ENCODE assay signal across 11 cellular contexts in the genomic region with DNA sequence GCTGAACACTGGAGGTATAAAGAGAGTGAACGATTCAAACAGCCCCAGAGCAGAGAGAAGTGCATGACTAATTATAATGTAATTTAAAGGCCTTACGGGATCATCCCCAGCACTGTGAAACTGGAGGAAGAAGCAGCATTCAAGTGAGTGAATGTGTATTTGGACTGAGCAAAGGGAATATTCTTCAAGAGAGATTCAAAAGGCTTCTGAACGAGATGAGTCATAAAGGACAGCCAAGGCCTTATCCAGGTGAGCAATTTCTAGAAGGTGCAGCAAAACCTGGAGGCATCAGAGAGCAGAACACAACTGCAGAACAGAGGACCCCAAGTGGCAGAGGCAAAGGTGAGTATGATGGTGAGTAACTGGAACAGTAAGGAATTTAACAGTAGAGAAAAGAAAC.
A peak's percentile ranks its signal among the peaks of the same experiment; 100 is the strongest.
DNase-seq lines count a peak whose midpoint lies in the region; ATAC-seq and TF ChIP-seq lines count a peak whose summit lies in the region.
"Had no signal": no experiment of that assay in that cellular context is flagged by ENCODE, and none has a peak within 500 bp of the region (broad histone marks: within the 10 kb centered on the region; RNA-seq: fewer than 3 reads in every experiment).

No MANE protein-coding gene starts in this region.

- H3K4me1 Mint-ChIP-seq in glutamatergic neuron (ENCODE audit: low read depth, unreplicated experiment), result peaks cover 5% of the 10 kb centered on the region

- H3K9me3 Mint-ChIP-seq in glutamatergic neuron (ENCODE audit: unreplicated experiment), result peaks cover 2% of the 10 kb centered on the region

- peak; percentile 37 for ATAC-seq in GM18508 (IDR thresholded peaks at IDR 0.05; ENCODE audit: insufficient read depth, unreplicated experiment)
- peak; percentile 28 for ATAC-seq in GM21576 (IDR thresholded peaks at IDR 0.05; ENCODE audit: unreplicated experiment)
- ATAC-seq in HG03558 (IDR thresholded peaks at IDR 0.05; ENCODE audit: extremely low read depth, unreplicated experiment), result peak; percentile 31

- no peaks in the 10 kb centered on the region for H3K27me3 Mint-ChIP-seq in glutamatergic neuron (ENCODE audit: unreplicated experiment)

- peak overlapping the region; percentile 49 for H3K27ac Mint-ChIP-seq in glutamatergic neuron (ENCODE audit: unreplicated experiment)

- H3K36me3 Mint-ChIP-seq in glutamatergic neuron (ENCODE audit: unreplicated experiment), result peaks cover 18% of the 10 kb centered on the region

- TF ChIP-seq CTCF in glutamatergic neuron (IDR thresholded peaks at IDR 0.05; ENCODE audit: partially characterized antibody, unreplicated experiment), result no peak

- no peak overlapping the region for H3K4me3 Mint-ChIP-seq in glutamatergic neuron (ENCODE audit: unreplicated experiment)

- DNase-seq in glutamatergic neuron (no peak), NK-92 (lab: John Stamatoyannopoulos, UW; ENCODE audit: unreplicated experiment) (no peak), GM19238 (ENCODE audit: insufficient read length, low spot score) (no peak), head of caudate nucleus (no peak), amygdala (lab: John Stamatoyannopoulos, UW) (no peak)
- DNase-seq: cortex of kidney, H7, SHP77 treated with DMSO at 0.1 percent for 48 hours had no signal

- intact Hi-C loops in head of caudate nucleus (cut with DNase I), result no loop called here
